ENCODE assay signal across 17 cellular contexts in genomic region chr21:41948901-41949300, GRCh38.
"Had no signal": no experiment of that assay in that cellular context is flagged by ENCODE, and none has a peak within 500 bp of the region (broad histone marks: within the 10 kb centered on the region; RNA-seq: fewer than 3 reads in every experiment).

No MANE protein-coding gene starts in this region.

- H3K9me3 ChIP-seq: esophagus muscularis mucosa, gastrocnemius medialis, right atrium auricular region, tibial nerve, upper lobe of right lung had no signal

- DNase-seq: effector memory CD4-positive, alpha-beta T cell; gastrocnemius medialis; heart right ventricle; mesenchymal stem cell; midbrain; small intestine; stimulated activated CD4-positive, alpha-beta T cell treated with anti-CD3 and anti-CD28 coated beads, Interleukin-4, amount 100 ng/mL, for 1 hour; stimulated activated CD8-positive, alpha-beta memory T cell treated with anti-CD3 and anti-CD28 coated beads, Interleukin-4, amount 100 ng/mL, for 48 hours; stimulated activated naive CD8-positive, alpha-beta T cell treated with anti-CD3 and anti-CD28 coated beads, Interleukin-15, Interleukin-2, amounts not matched to agents 100 U/mL and 50 U/mL, for 24 hours; upper lobe of right lung had no signal

- H3K36me3 ChIP-seq: gastrocnemius medialis, right atrium auricular region, tibial nerve, upper lobe of right lung had no signal

- H3K4me3 ChIP-seq: esophagus muscularis mucosa, gastrocnemius medialis, heart right ventricle, lung, right atrium auricular region, tibial nerve, upper lobe of right lung had no signal

- H3K27me3 ChIP-seq: esophagus muscularis mucosa, right atrium auricular region, tibial nerve, upper lobe of right lung had no signal

- H3K27ac ChIP-seq: epithelial cell of prostate had no signal

- ATAC-seq: gastrocnemius medialis; natural killer cell treated with Interleukin-12 subunit alpha and Interleukin-12 subunit beta and Interleukin-15 and Interleukin-18, amount 100 ng/mL, for 72 hours; stimulated activated effector memory CD8-positive, alpha-beta T cell treated with anti-CD3 and anti-CD28 coated beads, Interleukin-12 subunit alpha, Interleukin-12 subunit beta, amount 100 ng/mL, for 72 hours; stimulated activated naive CD8-positive, alpha-beta T cell treated with anti-CD3 and anti-CD28 coated beads, Interleukin-15, Interleukin-2, amounts not matched to agents 100 U/mL and 50 U/mL, for 24 hours had no signal
